In the genomic region with DNA sequence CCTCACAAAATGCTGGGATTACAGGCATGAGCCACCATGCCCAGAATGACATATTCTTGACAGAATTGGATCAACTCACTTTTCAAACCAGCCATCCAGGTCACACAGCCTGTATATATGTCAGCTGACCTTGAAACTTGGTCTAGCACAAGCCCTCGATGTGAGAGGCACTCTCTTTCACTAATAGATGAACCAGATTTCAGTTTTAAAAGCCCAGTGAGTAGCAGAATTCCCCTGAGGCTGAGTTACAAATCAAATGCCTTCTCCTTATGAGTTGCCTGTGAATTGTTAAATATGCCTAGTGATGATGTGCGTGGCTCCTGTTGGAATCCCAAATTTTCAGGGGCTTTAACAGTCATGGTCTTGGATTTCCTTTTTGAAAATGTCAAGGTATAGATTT, we compare ENCODE assay signal across 15 cellular contexts.
DNase-seq lines count a peak whose midpoint lies in the region; ATAC-seq and TF ChIP-seq lines count a peak whose summit lies in the region.
"Had no signal": no experiment of that assay in that cellular context is flagged by ENCODE, and none has a peak within 500 bp of the region (broad histone marks: within the 10 kb centered on the region; RNA-seq: fewer than 3 reads in every experiment).

No MANE protein-coding gene starts in this region.

- H3K27me3 ChIP-seq in left ventricle myocardium inferior (ENCODE audit: low read depth) = no peaks in the 10 kb centered on the region
- H3K27me3 ChIP-seq: esophagus squamous epithelium had no signal

- H3K9me3 Mint-ChIP-seq in activated T-cell treated with anti-CD3 and anti-CD28 coated beads, Interleukin-2, amount 50 U/mL, for 24 hours = no peaks in the 10 kb centered on the region
- H3K9me3 Mint-ChIP-seq in IgD-negative memory B cell = no peaks in the 10 kb centered on the region

- peak overlapping the region; percentile 90 for H3K27ac Mint-ChIP-seq in activated T-cell treated with anti-CD3 and anti-CD28 coated beads, Interleukin-2, amount 50 U/mL, for 24 hours
- H3K27ac Mint-ChIP-seq in IgD-negative memory B cell = peak overlapping the region; percentile 85 to 98 (median 97)

- peaks cover 27% of the 10 kb centered on the region for H3K4me1 ChIP-seq in left ventricle myocardium inferior

- no peak for DNase-seq in activated T-cell treated with anti-CD3 and anti-CD28 coated beads, Interleukin-2, amount 50 U/mL, for 24 hours
- DNase-seq in activated T-cell treated with anti-CD3 and anti-CD28 coated beads, Interleukin-2, amount 50 U/mL, for 1 hour = no peak
- DNase-seq in retina (peak; percentile 39), NCI-H526 treated with DMSO at 0.1 percent for 48 hours (lab: John Stamatoyannopoulos, UW) (no peak), GM20000 (ENCODE audit: low spot score) (no peak), left ventricle myocardium inferior (no peak)
- DNase-seq: central memory CD4-positive, alpha-beta T cell; esophagus squamous epithelium; IMR-90; NCI-H1930 had no signal

- H3K4me1 Mint-ChIP-seq in activated T-cell treated with anti-CD3 and anti-CD28 coated beads, Interleukin-2, amount 50 U/mL, for 24 hours (ENCODE audit: low read depth) = peaks cover 43% of the 10 kb centered on the region
- peaks cover 37 to 48% (median 39%) of the 10 kb centered on the region in 3 donors for H3K4me1 Mint-ChIP-seq in IgD-negative memory B cell

- no peaks in the 10 kb centered on the region for H3K27me3 Mint-ChIP-seq in activated T-cell treated with anti-CD3 and anti-CD28 coated beads, Interleukin-2, amount 50 U/mL, for 24 hours
- no peaks in the 10 kb centered on the region for H3K27me3 Mint-ChIP-seq in IgD-negative memory B cell

- H3K27ac ChIP-seq in left ventricle myocardium inferior (replicated peaks) = no peak overlapping the region
- H3K27ac ChIP-seq: thoracic aorta had no signal

- ATAC-seq in GM21529 (IDR thresholded peaks at IDR 0.05; ENCODE audit: unreplicated experiment) = peak; percentile 59
- ATAC-seq: Panc1, sciatic nerve had no signal

- no peak overlapping the region for H3K4me3 Mint-ChIP-seq in activated T-cell treated with anti-CD3 and anti-CD28 coated beads, Interleukin-2, amount 50 U/mL, for 24 hours
- peak overlapping the region; percentile 17 to 86 (median 67) for H3K4me3 Mint-ChIP-seq in IgD-negative memory B cell

- H3K36me3 ChIP-seq in left ventricle myocardium inferior = peaks cover under 1% of the 10 kb centered on the region
- H3K36me3 ChIP-seq: esophagus squamous epithelium, thoracic aorta had no signal

- intact Hi-C loops in left ventricle myocardium inferior (cut with micrococcal nuclease) = no loop called here

- peaks cover 65% of the 10 kb centered on the region for H3K36me3 Mint-ChIP-seq in activated T-cell treated with anti-CD3 and anti-CD28 coated beads, Interleukin-2, amount 50 U/mL, for 24 hours (ENCODE audit: low read depth)
- peaks cover 3% of the 10 kb centered on the region for H3K36me3 Mint-ChIP-seq in IgD-negative memory B cell

- TF ChIP-seq CTCF in GM20000 (IDR thresholded peaks at IDR 0.05; ENCODE audit: extremely low read depth, missing control alignments) (no peak), left ventricle myocardium inferior (IDR thresholded peaks at IDR 0.05; ENCODE audit: borderline replicate concordance) (no peak)

- H3K4me3 ChIP-seq in left ventricle myocardium inferior = no peak overlapping the region
- H3K4me3 ChIP-seq: esophagus squamous epithelium, thoracic aorta had no signal

- no peaks in the 10 kb centered on the region for H3K9me3 ChIP-seq in left ventricle myocardium inferior (replicated peaks)
- H3K9me3 ChIP-seq: esophagus squamous epithelium, thoracic aorta had no signal
